In genomic region chr4:94519019-94519418, GRCh38 we compare ENCODE assay signal across 12 cellular contexts.
DNase-seq lines count a peak whose midpoint lies in the region; ATAC-seq, FAIRE-seq and TF ChIP-seq lines count a peak whose summit lies in the region.
"Had no signal": no experiment of that assay in that cellular context is flagged by ENCODE, and none has a peak within 500 bp of the region (broad histone marks: within the 10 kb centered on the region; RNA-seq: fewer than 3 reads in every experiment).

No MANE protein-coding gene starts in this region.

- no peak overlapping the region for H3K4me3 ChIP-seq in thoracic aorta

- H3K27ac Mint-ChIP-seq in chondrocyte (ENCODE audit: unreplicated experiment), result peak overlapping the region; percentile 95

- peak overlapping the region; percentile 2 to 4 for H3K27ac ChIP-seq in thoracic aorta
- H3K27ac ChIP-seq: KMS-11 had no signal

- no peak for DNase-seq in chondrocyte (ENCODE audit: low spot score)
- DNase-seq in thoracic aorta (ENCODE audit: low spot score), result no peak
- no peak for DNase-seq in urothelium cell line (ENCODE audit: low spot score)
- DNase-seq in posterior cingulate gyrus, result no peak
- DNase-seq: activated CD4-positive, CD25-positive, alpha-beta regulatory T cell treated with anti-CD3 and anti-CD28 coated beads, Interleukin-2, amount 50 U/mL, for 72 hours; activated naive CD4-positive, alpha-beta T cell treated with anti-CD3 and anti-CD28 coated beads, Interleukin-2, amount 50 U/mL, for 16 hours; effector memory CD4-positive, alpha-beta T cell; H9 had no signal

- peak; percentile 44 for ATAC-seq in GM19452 (IDR thresholded peaks at IDR 0.05; ENCODE audit: unreplicated experiment)
- peak; percentile 63 for ATAC-seq in HG03378 (IDR thresholded peaks at IDR 0.05; ENCODE audit: unreplicated experiment)
- ATAC-seq in thoracic aorta (ENCODE audit: insufficient number of reproducible peaks, low FRiP score, low read depth), result no peak
- no peak for ATAC-seq in HG03354 (IDR thresholded peaks at IDR 0.05; ENCODE audit: poor library complexity, severe bottlenecking, unreplicated experiment)

- H3K4me1 ChIP-seq in thoracic aorta (ENCODE audit: control insufficient read depth in 1 of 2, low read depth in 2 of 2), result peaks cover 62 to 93% of the 10 kb centered on the region in 2 donors

- no peaks in the 10 kb centered on the region for H3K27me3 ChIP-seq in thoracic aorta (replicated peaks; ENCODE audit: insufficient read depth)

- TF ChIP-seq CTCF in chondrocyte (IDR thresholded peaks at IDR 0.05) (no peak), thoracic aorta (IDR thresholded peaks at IDR 0.05) (no peak)

- no peaks in the 10 kb centered on the region for H3K9me3 ChIP-seq in thoracic aorta

- H3K9me3 Mint-ChIP-seq in chondrocyte (ENCODE audit: low read depth), result no peaks in the 10 kb centered on the region
- H3K9me3 Mint-ChIP-seq: H9 had no signal

- no peaks in the 10 kb centered on the region for H3K36me3 ChIP-seq in thoracic aorta

- H3K36me3 Mint-ChIP-seq in chondrocyte (ENCODE audit: low read depth), result peaks cover 5% of the 10 kb centered on the region

- no peaks in the 10 kb centered on the region for H3K27me3 Mint-ChIP-seq in chondrocyte (ENCODE audit: low read depth)

- intact Hi-C loops in posterior cingulate gyrus (cut with DNase I), result no loop called here

- no peak for FAIRE-seq in urothelium cell line (lab: Jason Lieb, UNC)

- H3K4me1 Mint-ChIP-seq in chondrocyte (ENCODE audit: low read depth), result peaks cover 86% of the 10 kb centered on the region
- H3K4me1 Mint-ChIP-seq: H9 had no signal

- no peak overlapping the region for H3K4me3 Mint-ChIP-seq in chondrocyte (ENCODE audit: unreplicated experiment)
- H3K4me3 Mint-ChIP-seq: H9 had no signal

Comparison
In these comparisons a context has a peak if more than half of its experiments do, and no peak if none do; other contexts are left out.
1. ATAC-seq: peak in GM19452 (single experiment) and HG03378 (single experiment); none in thoracic aorta (single experiment) and HG03354 (single experiment).